21 cellular contexts compared by ENCODE assay signal in genomic region chr2:144341538-144341937, GRCh38.
DNase-seq lines count a peak whose midpoint lies in the region; ATAC-seq, FAIRE-seq and TF ChIP-seq lines count a peak whose summit lies in the region.
"Had no signal": no experiment of that assay in that cellular context is flagged by ENCODE, and none has a peak within 500 bp of the region (broad histone marks: within the 10 kb centered on the region; RNA-seq: fewer than 3 reads in every experiment).

No MANE protein-coding gene starts in this region.

- peaks cover 53% of the 10 kb centered on the region for H3K4me1 Mint-ChIP-seq in activated T-cell treated with anti-CD3 and anti-CD28 coated beads, Interleukin-2, amount 50 U/mL, for 24 hours (ENCODE audit: low read depth)
- peaks cover 31% of the 10 kb centered on the region for H3K4me1 Mint-ChIP-seq in activated T-helper 1 cell treated with anti-CD3 and anti-CD28 coated beads, Interleukin-12 subunit alpha, Interleukin-12 subunit beta, Interleukin-2, Interleukin-4 antibody, amounts not matched to agents 30 ng/mL and 10 ng/mL and 1 ng/mL, durations not matched to agents 14 hours and 24 hours and 36 hours (ENCODE audit: low read depth)
- H3K4me1 Mint-ChIP-seq in stimulated activated naive CD8-positive, alpha-beta T cell treated with anti-CD3 and anti-CD28 coated beads, Interleukin-15, amount 100 ng/mL, for 72 hours = peaks cover 32% of the 10 kb centered on the region

- no peak overlapping the region for H3K4me3 ChIP-seq in endothelial cell of umbilical vein (replicated peaks in 1 of 3; ENCODE audit: insufficient read depth in 1 of 3, low read depth in 1 of 3, low read length in 3 of 3)
- H3K4me3 ChIP-seq: MG63, Peyer's patch, SJCRH30 had no signal

- no peak overlapping the region for H3K4me3 Mint-ChIP-seq in activated T-cell treated with anti-CD3 and anti-CD28 coated beads, Interleukin-2, amount 50 U/mL, for 24 hours
- H3K4me3 Mint-ChIP-seq in activated T-helper 1 cell treated with anti-CD3 and anti-CD28 coated beads, Interleukin-12 subunit alpha, Interleukin-12 subunit beta, Interleukin-2, Interleukin-4 antibody, amounts not matched to agents 30 ng/mL and 10 ng/mL and 1 ng/mL, durations not matched to agents 14 hours and 24 hours and 36 hours = no peak overlapping the region
- H3K4me3 Mint-ChIP-seq in stimulated activated naive CD8-positive, alpha-beta T cell treated with anti-CD3 and anti-CD28 coated beads, Interleukin-15, amount 100 ng/mL, for 72 hours = no peak overlapping the region

- no peaks in the 10 kb centered on the region for H3K36me3 Mint-ChIP-seq in activated T-cell treated with anti-CD3 and anti-CD28 coated beads, Interleukin-2, amount 50 U/mL, for 24 hours (ENCODE audit: low read depth)
- peaks cover 3% of the 10 kb centered on the region for H3K36me3 Mint-ChIP-seq in activated T-helper 1 cell treated with anti-CD3 and anti-CD28 coated beads, Interleukin-12 subunit alpha, Interleukin-12 subunit beta, Interleukin-2, Interleukin-4 antibody, amounts not matched to agents 30 ng/mL and 10 ng/mL and 1 ng/mL, durations not matched to agents 14 hours and 24 hours and 36 hours (ENCODE audit: low read depth)

- POLR2A ChIA-PET in endothelial cell of umbilical vein (lab: Charles Lee) = no interaction called here

- TF ChIP-seq CTCF in endothelial cell of umbilical vein (IDR thresholded peaks at IDR 0.05; ENCODE audit: extremely low read depth in 1 of 2, insufficient read depth in 1 of 2, low read depth in 1 of 2, low read length in 2 of 2) = no peak

- intact Hi-C loops in activated T-helper 1 cell treated with anti-CD3 and anti-CD28 coated beads, Interleukin-12 subunit alpha, Interleukin-12 subunit beta, Interleukin-2, Interleukin-4 antibody, amounts not matched to agents 30 ng/mL and 10 ng/mL and 1 ng/mL, durations not matched to agents 14 hours and 24 hours and 36 hours (cut with micrococcal nuclease) = loop anchor here (1.0 kb wide), 1 partner anchor 9 kb away; a partner anchor contains a TSS
- intact Hi-C loops in endothelial cell of umbilical vein (cut with micrococcal nuclease) = no loop called here

- peak overlapping the region; percentile 28 for H2AFZ ChIP-seq in endothelial cell of umbilical vein (ENCODE audit: low read depth, low read length)

- no peaks in the 10 kb centered on the region for H3K36me3 ChIP-seq in endothelial cell of umbilical vein (ENCODE audit: control insufficient read depth in 2 of 2, extremely low read depth in 1 of 2, insufficient read depth in 2 of 2, low read length in 2 of 2)
- H3K36me3 ChIP-seq: MG63, Peyer's patch, SJCRH30 had no signal

- DNase-seq in activated T-cell treated with anti-CD3 and anti-CD28 coated beads, Interleukin-2, amount 50 U/mL, for 24 hours = no peak
- DNase-seq in activated T-cell treated with anti-CD3 and anti-CD28 coated beads, Interleukin-2, amount 50 U/mL, for 1 hour = no peak
- DNase-seq in activated T-helper 1 cell treated with anti-CD3 and anti-CD28 coated beads, Interleukin-12 subunit alpha, Interleukin-12 subunit beta, Interleukin-2, Interleukin-4 antibody, amounts not matched to agents 30 ng/mL and 10 ng/mL and 1 ng/mL, durations not matched to agents 14 hours and 24 hours and 36 hours (ENCODE audit: low spot score) = no peak
- DNase-seq in endothelial cell of umbilical vein (ENCODE audit: low read depth, low spot score) (peak; percentile 12), NCI-H446 treated with DMSO at 0.1 percent for 48 hours (lab: John Stamatoyannopoulos, UW) (no peak), SHP77 treated with DMSO at 0.1 percent for 48 hours (lab: John Stamatoyannopoulos, UW) (no peak)
- DNase-seq in stimulated activated naive CD8-positive, alpha-beta T cell treated with anti-CD3 and anti-CD28 coated beads, Interleukin-15, amount 100 ng/mL, for 72 hours = no peak
- DNase-seq: EL, GF-D8, MG63, NCI-H1417, NCI-H187, NCI-H2107, NCI-H510A, NCI-H748 treated with DMSO at 0.1 percent for 48 hours, Peyer's patch, SJCRH30 had no signal

- no peaks in the 10 kb centered on the region for H3K9me1 ChIP-seq in endothelial cell of umbilical vein (replicated peaks; ENCODE audit: control insufficient read depth, extremely low read depth, insufficient read depth, low read length)

- no peak overlapping the region for H3K9ac ChIP-seq in endothelial cell of umbilical vein (replicated peaks; ENCODE audit: extremely low read depth, insufficient read depth, low read length)

- H3K9me3 Mint-ChIP-seq in activated T-cell treated with anti-CD3 and anti-CD28 coated beads, Interleukin-2, amount 50 U/mL, for 24 hours = no peaks in the 10 kb centered on the region
- peaks cover 11% of the 10 kb centered on the region for H3K9me3 Mint-ChIP-seq in activated T-helper 1 cell treated with anti-CD3 and anti-CD28 coated beads, Interleukin-12 subunit alpha, Interleukin-12 subunit beta, Interleukin-2, Interleukin-4 antibody, amounts not matched to agents 30 ng/mL and 10 ng/mL and 1 ng/mL, durations not matched to agents 14 hours and 24 hours and 36 hours
- H3K9me3 Mint-ChIP-seq in stimulated activated naive CD8-positive, alpha-beta T cell treated with anti-CD3 and anti-CD28 coated beads, Interleukin-15, amount 100 ng/mL, for 72 hours = no peaks in the 10 kb centered on the region

- dilution Hi-C loops in endothelial cell of umbilical vein (cut with MboI; ENCODE audit: extremely low pct_ligation_motif_present, low sequenced_read_pairs) = no loop called here

- peak; percentile 37 for ATAC-seq in stimulated activated naive CD8-positive, alpha-beta T cell treated with anti-CD3 and anti-CD28 coated beads, Interleukin-15, amount 100 ng/mL, for 72 hours

- H3K27ac ChIP-seq in endothelial cell of umbilical vein (ENCODE audit: insufficient read depth, low read depth, low read length) = no peak overlapping the region
- H3K27ac ChIP-seq: C4-2B, Peyer's patch, SJCRH30 had no signal

- no peaks in the 10 kb centered on the region for H3K27me3 Mint-ChIP-seq in activated T-cell treated with anti-CD3 and anti-CD28 coated beads, Interleukin-2, amount 50 U/mL, for 24 hours
- H3K27me3 Mint-ChIP-seq in activated T-helper 1 cell treated with anti-CD3 and anti-CD28 coated beads, Interleukin-12 subunit alpha, Interleukin-12 subunit beta, Interleukin-2, Interleukin-4 antibody, amounts not matched to agents 30 ng/mL and 10 ng/mL and 1 ng/mL, durations not matched to agents 14 hours and 24 hours and 36 hours (ENCODE audit: insufficient read depth) = no peaks in the 10 kb centered on the region
- H3K27me3 Mint-ChIP-seq in stimulated activated naive CD8-positive, alpha-beta T cell treated with anti-CD3 and anti-CD28 coated beads, Interleukin-15, amount 100 ng/mL, for 72 hours = no peaks in the 10 kb centered on the region

- no peaks in the 10 kb centered on the region for H3K27me3 ChIP-seq in endothelial cell of umbilical vein (ENCODE audit: control insufficient read depth in 2 of 2, insufficient read depth in 2 of 2, low read length in 2 of 2)
- H3K27me3 ChIP-seq: MG63, Peyer's patch, SJCRH30 had no signal

- BruUV-seq in endothelial cell of umbilical vein (replicated peaks; lab: Mats Ljungman, UMichigan) = no TSS peak

- no peaks in the 10 kb centered on the region for H4K20me1 ChIP-seq in endothelial cell of umbilical vein (replicated peaks; ENCODE audit: control insufficient read depth, extremely low read depth, insufficient read depth, low read length)

- no peak for FAIRE-seq in endothelial cell of umbilical vein (lab: Jason Lieb, UNC)
- FAIRE-seq: A204.1, D721Med, GM19239 had no signal

- no peak overlapping the region for H3K4me2 ChIP-seq in endothelial cell of umbilical vein (ENCODE audit: insufficient read depth, low read length)

- H3K4me1 ChIP-seq in endothelial cell of umbilical vein (ENCODE audit: control insufficient read depth, extremely low read depth, insufficient read depth, low read length) = peaks cover 10% of the 10 kb centered on the region
- H3K4me1 ChIP-seq: Peyer's patch, SJCRH30 had no signal

- H3K79me2 ChIP-seq in endothelial cell of umbilical vein (ENCODE audit: control insufficient read depth, insufficient read depth, low read length) = no peaks in the 10 kb centered on the region

- CTCF ChIA-PET in endothelial cell of umbilical vein (lab: Charles Lee) = no interaction called here

- no peaks in the 10 kb centered on the region for H3K9me3 ChIP-seq in endothelial cell of umbilical vein (replicated peaks; ENCODE audit: control insufficient read depth, insufficient read depth, low read length)
- H3K9me3 ChIP-seq: MG63, Peyer's patch, SJCRH30 had no signal

- H3K27ac Mint-ChIP-seq in activated T-cell treated with anti-CD3 and anti-CD28 coated beads, Interleukin-2, amount 50 U/mL, for 24 hours = peak overlapping the region; percentile 66
- H3K27ac Mint-ChIP-seq in activated T-helper 1 cell treated with anti-CD3 and anti-CD28 coated beads, Interleukin-12 subunit alpha, Interleukin-12 subunit beta, Interleukin-2, Interleukin-4 antibody, amounts not matched to agents 30 ng/mL and 10 ng/mL and 1 ng/mL, durations not matched to agents 14 hours and 24 hours and 36 hours = peak overlapping the region; percentile 71
- H3K27ac Mint-ChIP-seq in stimulated activated naive CD8-positive, alpha-beta T cell treated with anti-CD3 and anti-CD28 coated beads, Interleukin-15, amount 100 ng/mL, for 72 hours = no peak overlapping the region

- TF ChIP-seq POLR2A in endothelial cell of umbilical vein (IDR thresholded peaks at IDR 0.05; ENCODE audit: low read depth, low read length) = no peak

TF ChIP-seq in endothelial cell of umbilical vein, 7 proteins besides CTCF, POLR2A, EP300 and RAD21:
- TF ChIP-seq POLR2AphosphoS5 (IDR thresholded peaks at IDR 0.05; ENCODE audit: insufficient read depth, low read depth, low read length) (no peak), MYC (IDR thresholded peaks at IDR 0.05; ENCODE audit: low read depth, low read length) (no peak), MAX (IDR thresholded peaks at IDR 0.05; ENCODE audit: insufficient read depth, insufficient read length) (no peak), FOS (IDR thresholded peaks at IDR 0.05; ENCODE audit: borderline replicate concordance, insufficient read depth, low read length) (no peak), GATA2 (IDR thresholded peaks at IDR 0.05; ENCODE audit: insufficient read depth, insufficient read length, low read depth, low read length) (no peak), EZH2 (IDR thresholded peaks at IDR 0.05; ENCODE audit: borderline replicate concordance, low read depth, low read length, severe bottlenecking) (no peak), JUN (IDR thresholded peaks at IDR 0.05; ENCODE audit: borderline replicate concordance, insufficient read depth, insufficient read length, low read depth) (no peak)
TF ChIP-seq in endothelial cell of umbilical vein: peak in this region for 0.

Comparison
In these comparisons a context has a peak if more than half of its experiments do, and no peak if none do; other contexts are left out.
1. H3K27ac Mint-ChIP-seq: peak in activated T-cell treated with anti-CD3 and anti-CD28 coated beads, Interleukin-2, amount 50 U/mL, for 24 hours (single experiment) and activated T-helper 1 cell treated with anti-CD3 and anti-CD28 coated beads, Interleukin-12 subunit alpha, Interleukin-12 subunit beta, Interleukin-2, Interleukin-4 antibody, amounts not matched to agents 30 ng/mL and 10 ng/mL and 1 ng/mL, durations not matched to agents 14 hours and 24 hours and 36 hours (single experiment); none in stimulated activated naive CD8-positive, alpha-beta T cell treated with anti-CD3 and anti-CD28 coated beads, Interleukin-15, amount 100 ng/mL, for 72 hours (0 of 2).